Comparison of ENCODE assay signal across 22 cellular contexts in the genomic region with DNA sequence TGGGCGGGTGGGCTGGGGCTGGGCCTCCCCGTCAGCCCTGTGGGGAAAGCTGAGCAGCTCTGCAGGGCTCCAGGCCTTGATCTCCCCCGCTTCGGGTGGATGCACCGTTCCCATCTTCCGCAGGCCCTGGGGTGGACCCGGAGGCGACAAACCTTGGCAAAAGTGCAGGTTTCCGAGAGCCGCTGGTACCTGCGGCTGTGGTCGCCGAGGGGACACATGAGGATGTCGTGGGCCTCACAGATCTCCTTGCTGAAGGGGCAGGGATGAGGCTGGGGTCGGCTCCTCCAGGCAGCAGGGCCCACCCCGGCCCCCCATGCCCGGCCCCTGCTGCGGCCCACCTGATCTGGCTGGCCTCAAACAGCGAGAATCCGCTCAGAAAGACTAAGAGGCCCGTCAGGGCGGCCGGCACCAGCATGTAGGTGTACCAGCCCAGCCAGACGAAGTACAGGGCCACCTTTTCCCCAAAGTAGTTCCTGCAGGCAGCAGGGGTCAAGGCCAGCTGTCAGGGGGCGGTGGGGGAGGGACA. TPM values are rescaled to one million over a fixed set of nuclear protein-coding genes. Genes with fewer than 3 reads are reported as not detected.
"Had no signal": no experiment of that assay in that cellular context is flagged by ENCODE, and none has a peak within 500 bp of the region (broad histone marks: within the 10 kb centered on the region; RNA-seq: fewer than 3 reads in every experiment).

No MANE protein-coding gene starts in this region.

- H3K9me3 ChIP-seq: right lobe of liver, transverse colon had no signal

- H3K4me1 Mint-ChIP-seq: activated CD8-positive, alpha-beta memory T cell treated with anti-CD3 and anti-CD28 coated beads, Interleukin-2, amount 10 ng/mL, durations not matched to agents 7 days and 5 days; activated naive CD4-positive, alpha-beta T cell treated with anti-CD3 and anti-CD28 coated beads, Interleukin-2, amount 50 U/mL, for 24 hours; nephron had no signal

- H3K9me3 Mint-ChIP-seq: activated CD4-positive, alpha-beta memory T cell treated with anti-CD3 and anti-CD28 coated beads for 36 hours; activated naive CD4-positive, alpha-beta T cell treated with anti-CD3 and anti-CD28 coated beads, Interleukin-2, amount 50 U/mL, for 24 hours; activated T-helper 2 cell treated with anti-CD3 and anti-CD28 coated beads, Interferon-gamma antibody, Interleukin-2, Interleukin-4, amounts not matched to agents 10 μg/mL and 5 μg/mL and 100 μg/mL, durations not matched to agents 14 hours and 24 hours and 36 hours; nephron had no signal

- DNase-seq: activated CD4-positive, alpha-beta memory T cell treated with anti-CD3 and anti-CD28 coated beads for 36 hours; activated CD8-positive, alpha-beta memory T cell treated with anti-CD3 and anti-CD28 coated beads, Interleukin-2, amount 10 ng/mL, durations not matched to agents 7 days and 5 days; activated T-cell treated with anti-CD3 and anti-CD28 coated beads, Interleukin-2, amount 50 U/mL, for 1 hour; amniotic stem cell; caudate nucleus; occipital lobe; stimulated activated CD4-positive, alpha-beta T cell treated with anti-CD3 and anti-CD28 coated beads, Interleukin-4, amount 100 ng/mL, for 4 hours; stimulated activated CD8-positive, alpha-beta memory T cell treated with anti-CD3 and anti-CD28 coated beads, Interleukin-4, amount 100 ng/mL, for 48 hours; stimulated activated naive CD4-positive, alpha-beta T cell treated with Interleukin-2 at 50 U/mL for 16 hours; transverse colon had no signal

- H3K4me3 ChIP-seq: gastroesophageal sphincter, right lobe of liver, smooth muscle cell, transverse colon had no signal

- H3K27ac Mint-ChIP-seq: activated CD4-positive, alpha-beta memory T cell treated with anti-CD3 and anti-CD28 coated beads for 36 hours; activated CD8-positive, alpha-beta memory T cell treated with anti-CD3 and anti-CD28 coated beads, Interleukin-2, amount 10 ng/mL, durations not matched to agents 7 days and 5 days; activated naive CD4-positive, alpha-beta T cell treated with anti-CD3 and anti-CD28 coated beads, Interleukin-2, amount 50 U/mL, for 24 hours; activated T-helper 2 cell treated with anti-CD3 and anti-CD28 coated beads, Interferon-gamma antibody, Interleukin-2, Interleukin-4, amounts not matched to agents 10 μg/mL and 5 μg/mL and 100 μg/mL, durations not matched to agents 14 hours and 24 hours and 36 hours; memory B cell; nephron; progenitor cell of endocrine pancreas had no signal

- H3K27ac ChIP-seq: gastroesophageal sphincter, right lobe of liver, transverse colon had no signal

- H3K4me2 ChIP-seq: smooth muscle cell had no signal

- H3K4me3 Mint-ChIP-seq: activated CD4-positive, alpha-beta memory T cell treated with anti-CD3 and anti-CD28 coated beads for 36 hours; activated CD8-positive, alpha-beta memory T cell treated with anti-CD3 and anti-CD28 coated beads, Interleukin-2, amount 10 ng/mL, durations not matched to agents 7 days and 5 days; activated naive CD4-positive, alpha-beta T cell treated with anti-CD3 and anti-CD28 coated beads, Interleukin-2, amount 50 U/mL, for 24 hours; memory B cell; nephron had no signal

- FAIRE-seq: colon, endometrium, islet of Langerhans had no signal

- H3K4me1 ChIP-seq: gastroesophageal sphincter, right lobe of liver, transverse colon had no signal

- ATAC-seq: activated CD8-positive, alpha-beta memory T cell treated with anti-CD3 and anti-CD28 coated beads, Interleukin-2, amount 10 ng/mL, durations not matched to agents 7 days and 5 days; gastroesophageal sphincter; left lobe of liver had no signal

- H3K27me3 ChIP-seq: right lobe of liver, transverse colon had no signal

- H3K36me3 ChIP-seq: gastroesophageal sphincter, right lobe of liver, transverse colon had no signal

- H3K27me3 Mint-ChIP-seq: activated CD4-positive, alpha-beta memory T cell treated with anti-CD3 and anti-CD28 coated beads for 36 hours; activated CD8-positive, alpha-beta memory T cell treated with anti-CD3 and anti-CD28 coated beads, Interleukin-2, amount 10 ng/mL, durations not matched to agents 7 days and 5 days; activated naive CD4-positive, alpha-beta T cell treated with anti-CD3 and anti-CD28 coated beads, Interleukin-2, amount 50 U/mL, for 24 hours; memory B cell had no signal

RNA-seq across cellular contexts. Expression of a gene that starts 11.8 kb away (rescaled TPM):
- total RNA-seq: occipital lobe had no signal

RNA-seq across cellular contexts. Expression of a gene that starts 36.0 kb away (rescaled TPM):
- total RNA-seq: activated T-helper 2 cell treated with anti-CD3 and anti-CD28 coated beads, Interferon-gamma antibody, Interleukin-2, Interleukin-4, amounts not matched to agents 10 μg/mL and 5 μg/mL and 100 μg/mL, durations not matched to agents 14 hours and 24 hours and 36 hours had no signal
